ENCODE assay signal across 17 cellular contexts in genomic region chr5:149391524-149391923, GRCh38. TPM values are rescaled to one million over a fixed set of nuclear protein-coding genes. Genes with fewer than 3 reads are reported as not detected.
"Had no signal": no experiment of that assay in that cellular context is flagged by ENCODE, and none has a peak within 500 bp of the region (broad histone marks: within the 10 kb centered on the region; RNA-seq: fewer than 3 reads in every experiment).

No MANE protein-coding gene starts in this region.

- H3K4me3 ChIP-seq: hepatocyte, lower lobe of right lung, psoas muscle, spleen had no signal

- H3K27ac ChIP-seq: hepatocyte, lower lobe of right lung, psoas muscle, spleen had no signal

- H3K36me3 ChIP-seq: lower lobe of right lung, spleen had no signal

- ATAC-seq: activated CD4-positive, CD25-positive, alpha-beta regulatory T cell treated with anti-CD3 and anti-CD28 coated beads, Interleukin-2, amount 50 U/mL, for 24 hours; activated CD8-positive, alpha-beta T cell treated with anti-CD3 and anti-CD28 coated beads, Interleukin-2, amount 10 ng/mL, durations not matched to agents 7 days and 5 days; activated naive CD8-positive, alpha-beta T cell treated with anti-CD3 and anti-CD28 coated beads, Interleukin-2, amount 50 U/mL, for 24 hours; lower lobe of right lung; psoas muscle; stimulated activated naive B cell treated with anti-CD40 and anti-IgM and Interleukin-4, amounts not matched to agents 10 μg/mL and 1 μg/mL and 100 μg/mL, for 72 hours had no signal

- H3K27me3 ChIP-seq: hepatocyte, spleen had no signal

- DNase-seq: activated CD4-positive, alpha-beta T cell treated with anti-CD3 and anti-CD28 coated beads, Interleukin-2, amount 10 ng/mL, durations not matched to agents 7 days and 5 days; activated CD8-positive, alpha-beta T cell treated with anti-CD3 and anti-CD28 coated beads, Interleukin-2, amount 10 ng/mL, durations not matched to agents 7 days and 5 days; activated naive CD4-positive, alpha-beta T cell treated with anti-CD3 and anti-CD28 coated beads for 36 hours; activated naive CD8-positive, alpha-beta T cell treated with anti-CD3 and anti-CD28 coated beads, Interleukin-2, amount 50 U/mL, for 24 hours; activated T-cell treated with anti-CD3 and anti-CD28 coated beads, Interleukin-2, amount 50 U/mL, for 24 hours; anterior cingulate cortex; effector CD4-positive, alpha-beta T cell; lower lobe of right lung; psoas muscle; spleen; stimulated activated naive B cell treated with anti-CD40 and anti-IgM and Interleukin-4, amounts not matched to agents 10 μg/mL and 1 μg/mL and 100 μg/mL, for 72 hours; trophoblast cell had no signal

- H3K9me3 ChIP-seq: lower lobe of right lung, psoas muscle, spleen had no signal

- H2AFZ ChIP-seq: hepatocyte had no signal

- H3K4me2 ChIP-seq: hepatocyte had no signal

RNA-seq across cellular contexts. Expression of gene IL17B, which starts 12.4 kb away (rescaled TPM):
- total RNA-seq: activated CD4-positive, alpha-beta T cell treated with anti-CD3 and anti-CD28 coated beads, Interleukin-2, amount 10 ng/mL, durations not matched to agents 7 days and 5 days; activated CD8-positive, alpha-beta T cell treated with anti-CD3 and anti-CD28 coated beads, Interleukin-2, amount 10 ng/mL, durations not matched to agents 7 days and 5 days; activated naive CD4-positive, alpha-beta T cell treated with anti-CD3 and anti-CD28 coated beads for 36 hours; cerebellum; hepatocyte; lower lobe of right lung; subcutaneous adipose tissue; T-helper 1 cell treated with Interleukin-12 subunit alpha and Interleukin-12 subunit beta and Interleukin-4 antibody, amounts not matched to agents 30 ng/mL and 1 ng/mL, for 36 hours had no signal
- polyA plus RNA-seq: hepatocyte had no signal
